In genomic region chr11:63663809-63664208, GRCh38 we compare ENCODE assay signal across 15 cellular contexts. TPM values are rescaled to one million over a fixed set of nuclear protein-coding genes. Genes with fewer than 3 reads are reported as not detected.
DNase-seq lines count a peak whose midpoint lies in the region; ATAC-seq, FAIRE-seq and TF ChIP-seq lines count a peak whose summit lies in the region.
"Had no signal": no experiment of that assay in that cellular context is flagged by ENCODE, and none has a peak within 500 bp of the region (broad histone marks: within the 10 kb centered on the region; RNA-seq: fewer than 3 reads in every experiment).

No MANE protein-coding gene starts in this region.

- no peak for TF ChIP-seq CTCF in RWPE1 (conservative IDR thresholded peaks at IDR 0.05; ENCODE audit: low read depth)
- no peak for TF ChIP-seq CTCF in endothelial cell of umbilical vein (IDR thresholded peaks at IDR 0.05; ENCODE audit: extremely low read depth in 1 of 2, insufficient read depth in 1 of 2, low read depth in 1 of 2, low read length in 2 of 2)
- no peak for TF ChIP-seq CTCF in osteocyte (IDR thresholded peaks at IDR 0.05)
- no peak for TF ChIP-seq CTCF in D721Med (IDR thresholded peaks at IDR 0.05; ENCODE audit: insufficient read depth, missing control alignments)
- TF ChIP-seq CTCF in mucosa of descending colon (IDR thresholded peaks at IDR 0.05): no peak

- no peaks in the 10 kb centered on the region for H3K9me1 ChIP-seq in endothelial cell of umbilical vein (replicated peaks; ENCODE audit: control insufficient read depth, extremely low read depth, insufficient read depth, low read length)

- no peak overlapping the region for H2AFZ ChIP-seq in endothelial cell of umbilical vein (ENCODE audit: low read depth, low read length)
- H2AFZ ChIP-seq: GM23338 had no signal

- peaks cover 52% of the 10 kb centered on the region for H3K4me1 Mint-ChIP-seq in osteocyte (ENCODE audit: unreplicated experiment)

- no peaks in the 10 kb centered on the region for H4K20me1 ChIP-seq in endothelial cell of umbilical vein (replicated peaks; ENCODE audit: control insufficient read depth, extremely low read depth, insufficient read depth, low read length)

- no peak overlapping the region for H3K4me3 Mint-ChIP-seq in osteocyte (ENCODE audit: unreplicated experiment)
- H3K4me3 Mint-ChIP-seq: CD8-positive, alpha-beta T cell; GM23338; stimulated activated naive CD8-positive, alpha-beta T cell treated with anti-CD3 and anti-CD28 coated beads, Interleukin-15, Interleukin-2, amounts not matched to agents 100 ng/mL and 50 ng/mL, for 24 hours had no signal

- intact Hi-C loops in endothelial cell of umbilical vein (cut with micrococcal nuclease) (no loop called here), mucosa of descending colon (cut with DNase I, micrococcal nuclease) (no loop called here)

- DNase-seq in EL: peak; percentile 80
- DNase-seq in RWPE1 (ENCODE audit: low spot score): peak; percentile 75
- peak; percentile 77 for DNase-seq in endothelial cell of umbilical vein (ENCODE audit: low read depth, low spot score)
- DNase-seq in osteocyte (ENCODE audit: extremely low spot score, unreplicated experiment): no peak
- no peak for DNase-seq in D721Med (ENCODE audit: insufficient read length, low spot score)
- DNase-seq in mucosa of descending colon: no peak
- DNase-seq in NCI-H82 treated with DMSO at 0.1 percent for 48 hours (lab: John Stamatoyannopoulos, UW; ENCODE audit: unreplicated experiment): no peak
- DNase-seq: CD8-positive, alpha-beta T cell; NCI-H1417; NCI-H526; SHP77 treated with DMSO at 0.1 percent for 48 hours had no signal

- H3K9me3 ChIP-seq in endothelial cell of umbilical vein (replicated peaks; ENCODE audit: control insufficient read depth, insufficient read depth, low read length) (no peaks in the 10 kb centered on the region), mucosa of descending colon (no peaks in the 10 kb centered on the region)

- H3K36me3 ChIP-seq in endothelial cell of umbilical vein (ENCODE audit: control insufficient read depth in 2 of 2, extremely low read depth in 1 of 2, insufficient read depth in 2 of 2, low read length in 2 of 2) (no peaks in the 10 kb centered on the region), mucosa of descending colon (ENCODE audit: low read depth) (no peaks in the 10 kb centered on the region)

- no peaks in the 10 kb centered on the region for H3K36me3 Mint-ChIP-seq in osteocyte (ENCODE audit: unreplicated experiment)

- H3K4me3 ChIP-seq in endothelial cell of umbilical vein (replicated peaks in 1 of 3; ENCODE audit: insufficient read depth in 1 of 3, low read depth in 1 of 3, low read length in 3 of 3) (no peak overlapping the region), mucosa of descending colon (no peak overlapping the region)
- H3K4me3 ChIP-seq: GM23338 had no signal

- H3K27ac Mint-ChIP-seq in osteocyte (ENCODE audit: unreplicated experiment): peak overlapping the region; percentile 66
- H3K27ac Mint-ChIP-seq: CD8-positive, alpha-beta T cell; GM23338; stimulated activated naive CD8-positive, alpha-beta T cell treated with anti-CD3 and anti-CD28 coated beads, Interleukin-15, Interleukin-2, amounts not matched to agents 100 ng/mL and 50 ng/mL, for 24 hours had no signal

- dilution Hi-C loops in endothelial cell of umbilical vein (cut with MboI; ENCODE audit: extremely low pct_ligation_motif_present, low sequenced_read_pairs): no loop called here

- H3K4me1 ChIP-seq in endothelial cell of umbilical vein (ENCODE audit: control insufficient read depth, extremely low read depth, insufficient read depth, low read length) (peaks cover 25% of the 10 kb centered on the region), mucosa of descending colon (ENCODE audit: low read depth) (peaks cover 19% of the 10 kb centered on the region)

- H3K4me2 ChIP-seq in endothelial cell of umbilical vein (ENCODE audit: insufficient read depth, low read length): no peak overlapping the region
- H3K4me2 ChIP-seq: GM23338 had no signal

- BruUV-seq in endothelial cell of umbilical vein (replicated peaks; lab: Mats Ljungman, UMichigan): no TSS peak

- CTCF ChIA-PET in RWPE1 (lab: Yijun Ruan, JAX) (interaction anchor here (0.6 to 0.7 kb wide), 3 partner anchors 11 to 91 kb away, joined by 3 read pairs; no protein-coding TSS in a partner anchor), endothelial cell of umbilical vein (lab: Charles Lee) (interaction anchor here (0.7 to 2.6 kb wide), 5 partner anchors 18 to 75 kb away, joined by 3 to 7 read pairs (median 4); partner anchors contain the start of gene RTN3)

- H3K79me2 ChIP-seq in endothelial cell of umbilical vein (ENCODE audit: control insufficient read depth, insufficient read depth, low read length): peaks cover 94% of the 10 kb centered on the region

- TF ChIP-seq POLR2A in endothelial cell of umbilical vein (IDR thresholded peaks at IDR 0.05; ENCODE audit: low read depth, low read length): no peak

- FAIRE-seq in endothelial cell of umbilical vein (lab: Jason Lieb, UNC) (peak; percentile 82), D721Med (lab: Jason Lieb, UNC) (no peak)

- H3K9ac ChIP-seq in endothelial cell of umbilical vein (replicated peaks; ENCODE audit: extremely low read depth, insufficient read depth, low read length): no peak overlapping the region

- no peaks in the 10 kb centered on the region for H3K27me3 Mint-ChIP-seq in osteocyte (ENCODE audit: unreplicated experiment)
- H3K27me3 Mint-ChIP-seq: stimulated activated naive CD8-positive, alpha-beta T cell treated with anti-CD3 and anti-CD28 coated beads, Interleukin-15, Interleukin-2, amounts not matched to agents 100 ng/mL and 50 ng/mL, for 24 hours had no signal

- H3K27ac ChIP-seq in RWPE1: peak overlapping the region; percentile 96
- H3K27ac ChIP-seq in endothelial cell of umbilical vein (ENCODE audit: insufficient read depth, low read depth, low read length): peak overlapping the region; percentile 0
- H3K27ac ChIP-seq: VCaP had no signal

- H3K9me3 Mint-ChIP-seq in osteocyte (ENCODE audit: unreplicated experiment): no peaks in the 10 kb centered on the region
- H3K9me3 Mint-ChIP-seq: CD8-positive, alpha-beta T cell; GM23338; stimulated activated naive CD8-positive, alpha-beta T cell treated with anti-CD3 and anti-CD28 coated beads, Interleukin-15, Interleukin-2, amounts not matched to agents 100 ng/mL and 50 ng/mL, for 24 hours had no signal

- no peaks in the 10 kb centered on the region for H3K27me3 ChIP-seq in endothelial cell of umbilical vein (ENCODE audit: control insufficient read depth in 2 of 2, insufficient read depth in 2 of 2, low read length in 2 of 2)

- POLR2A ChIA-PET in RWPE1 (lab: Yijun Ruan, JAX; ENCODE audit: low non-redundant PET) (no interaction called here), endothelial cell of umbilical vein (lab: Charles Lee) (no interaction called here)

- ATAC-seq in GM19455 (IDR thresholded peaks at IDR 0.05; ENCODE audit: unreplicated experiment): no peak
- ATAC-seq in mucosa of descending colon: no peak
- ATAC-seq: CD8-positive, alpha-beta T cell; GM23338 had no signal

TF ChIP-seq in endothelial cell of umbilical vein, 7 proteins besides CTCF, POLR2A, EP300 and RAD21:
- TF ChIP-seq FOS (IDR thresholded peaks at IDR 0.05; ENCODE audit: borderline replicate concordance, insufficient read depth, low read length): peak; percentile 67
- TF ChIP-seq JUN (IDR thresholded peaks at IDR 0.05; ENCODE audit: borderline replicate concordance, insufficient read depth, insufficient read length, low read depth): peak; percentile 33
- no peak for TF ChIP-seq POLR2AphosphoS5 (IDR thresholded peaks at IDR 0.05; ENCODE audit: insufficient read depth, low read depth, low read length)

RNA-seq across cellular contexts. Expression of gene ATL3, which starts 7.4 kb away (rescaled TPM):
- total RNA-seq in endothelial cell of umbilical vein: 70.0 and 70.2 TPM in 2 replicates
- 21.7 and 25.0 TPM in 2 replicates for polyA plus RNA-seq in endothelial cell of umbilical vein
- 21.7 and 23.3 TPM in 2 replicates for polyA plus RNA-seq in endothelial cell of umbilical vein (2011; cell fraction: cytosol; rRNA removed)
- 15.1 and 20.7 TPM in 2 replicates for polyA plus RNA-seq in endothelial cell of umbilical vein (2011; cell fraction: nucleus; rRNA removed)
- 24.3 and 33.7 TPM in 2 replicates for polyA plus RNA-seq in endothelial cell of umbilical vein (2012)
- 70.1 and 80.3 TPM in 2 replicates for polyA minus RNA-seq in endothelial cell of umbilical vein
- 45.2 TPM for polyA minus RNA-seq in endothelial cell of umbilical vein (2011; cell fraction: cytosol; rRNA and poly(A)+ RNA removed)
- polyA minus RNA-seq in endothelial cell of umbilical vein (2011; cell fraction: nucleus; rRNA and poly(A)+ RNA removed): 13.4 and 21.4 TPM in 2 replicates
- 96.9 and 107 TPM in 2 replicates for total RNA-seq in osteocyte
- 10 to 100 TPM; 47.5 to 87.9 (median 61.5) TPM for total RNA-seq in mucosa of descending colon

RNA-seq across cellular contexts. Expression of gene RTN3, which starts 17.5 kb away (rescaled TPM):
- total RNA-seq in endothelial cell of umbilical vein (109 and 112 TPM in 2 replicates), osteocyte (109 and 117 TPM in 2 replicates), mucosa of descending colon (100 to 1,000 TPM; 111 to 129 (median 115) TPM)
- 90.6 and 93.6 TPM in 2 replicates for polyA plus RNA-seq in endothelial cell of umbilical vein
- polyA plus RNA-seq in endothelial cell of umbilical vein (2011; cell fraction: cytosol; rRNA removed): 91.9 and 94.6 TPM in 2 replicates
- 39.7 and 47.2 TPM in 2 replicates for polyA plus RNA-seq in endothelial cell of umbilical vein (2011; cell fraction: nucleus; rRNA removed)
- 121 and 132 TPM in 2 replicates for polyA plus RNA-seq in endothelial cell of umbilical vein (2012)
- 104 and 109 TPM in 2 replicates for polyA minus RNA-seq in endothelial cell of umbilical vein
- polyA minus RNA-seq in endothelial cell of umbilical vein (2011; cell fraction: cytosol; rRNA and poly(A)+ RNA removed): 168 TPM
- polyA minus RNA-seq in endothelial cell of umbilical vein (2011; cell fraction: nucleus; rRNA and poly(A)+ RNA removed): 29.4 and 37.2 TPM in 2 replicates

RNA-seq across cellular contexts. Expression of gene PLAAT3, which starts 49.6 kb away (rescaled TPM):
- total RNA-seq in endothelial cell of umbilical vein (22.8 and 24.2 TPM in 2 replicates), osteocyte (19.0 and 20.0 TPM in 2 replicates), mucosa of descending colon (10 to 100 TPM; 15.1 to 58.5 (median 26.7) TPM)
- polyA plus RNA-seq in endothelial cell of umbilical vein: 37.0 and 40.2 TPM in 2 replicates
- 32.2 and 33.3 TPM in 2 replicates for polyA plus RNA-seq in endothelial cell of umbilical vein (2011; cell fraction: cytosol; rRNA removed)
- 11.1 and 12.6 TPM in 2 replicates for polyA plus RNA-seq in endothelial cell of umbilical vein (2011; cell fraction: nucleus; rRNA removed)
- 73.0 and 78.3 TPM in 2 replicates for polyA plus RNA-seq in endothelial cell of umbilical vein (2012)
- polyA minus RNA-seq in endothelial cell of umbilical vein: 31.3 and 37.0 TPM in 2 replicates
- polyA minus RNA-seq in endothelial cell of umbilical vein (2011; cell fraction: cytosol; rRNA and poly(A)+ RNA removed): 32.8 TPM
- polyA minus RNA-seq in endothelial cell of umbilical vein (2011; cell fraction: nucleus; rRNA and poly(A)+ RNA removed): 3.6 and 4.1 TPM in 2 replicates

Comparison
In these comparisons a context has a peak if more than half of its experiments do, and no peak if none do; other contexts are left out.
1. DNase-seq: peak in EL (single experiment), RWPE1 (single experiment) and endothelial cell of umbilical vein (single experiment); none in osteocyte (single experiment), D721Med (single experiment), mucosa of descending colon (0 of 3) and NCI-H82 treated with DMSO at 0.1 percent for 48 hours (single experiment).